15 cellular contexts compared by ENCODE assay signal in genomic region chr12:116982721-116983502, GRCh38.
DNase-seq lines count a peak whose midpoint lies in the region; ATAC-seq and TF ChIP-seq lines count a peak whose summit lies in the region.
"Had no signal": no experiment of that assay in that cellular context is flagged by ENCODE, and none has a peak within 500 bp of the region (broad histone marks: within the 10 kb centered on the region; RNA-seq: fewer than 3 reads in every experiment).

No MANE protein-coding gene starts in this region.

- TF ChIP-seq CTCF in DOHH2 (IDR thresholded peaks at IDR 0.05; ENCODE audit: low read depth, low read length, poor library complexity, severe bottlenecking) = no peak

- H3K4me1 Mint-ChIP-seq in activated T-helper 17 cell treated with anti-CD3 and anti-CD28 coated beads, Interleukin-2, amount 50 U/mL, for 72 hours = no peaks in the 10 kb centered on the region

- DNase-seq in glomerular visceral epithelial cell (ENCODE audit: extremely low spot score) = peak; percentile 65
- no peak for DNase-seq in central memory CD4-positive, alpha-beta T cell
- no peak for DNase-seq in GOT3 (lab: John Stamatoyannopoulos, UW)
- DNase-seq in COLO668 (lab: John Stamatoyannopoulos, UW; ENCODE audit: unreplicated experiment) = no peak
- DNase-seq: activated CD4-positive, alpha-beta T cell treated with anti-CD3 and anti-CD28 coated beads for 1 hour; foreskin keratinocyte; NCI-H1694 treated with DMSO at 0.1 percent for 48 hours; stimulated activated CD4-positive, alpha-beta T cell treated with anti-CD3 and anti-CD28 coated beads, Interleukin-15, amount 100 ng/mL, for 24 hours had no signal

- H4K20me1 ChIP-seq in DOHH2 (ENCODE audit: control insufficient read depth, insufficient read depth, low read depth, low read length) = no peaks in the 10 kb centered on the region

- peaks cover 17% of the 10 kb centered on the region for H3F3A ChIP-seq in DOHH2 (ENCODE audit: control insufficient read depth, insufficient read depth)

- H3K27me3 ChIP-seq in DOHH2 (ENCODE audit: control insufficient read depth, low read length) (no peaks in the 10 kb centered on the region), stomach smooth muscle (ENCODE audit: control insufficient read depth in 1 of 2, insufficient read depth in 2 of 2, low read length in 2 of 2) (no peaks in the 10 kb centered on the region)
- H3K27me3 ChIP-seq: foreskin keratinocyte had no signal

- H3K9me3 ChIP-seq in DOHH2 (ENCODE audit: control insufficient read depth, insufficient read depth, low read length) = no peaks in the 10 kb centered on the region
- no peaks in the 10 kb centered on the region for H3K9me3 ChIP-seq in stomach smooth muscle (ENCODE audit: control insufficient read depth in 2 of 2, low read length in 2 of 2)
- H3K9me3 ChIP-seq: HAP-1 had no signal

- H3K4me2 ChIP-seq in DOHH2 (ENCODE audit: low read length) = peak overlapping the region; percentile 71

- peak overlapping the region; percentile 5 for H3K27ac Mint-ChIP-seq in activated T-helper 17 cell treated with anti-CD3 and anti-CD28 coated beads, Interleukin-2, amount 50 U/mL, for 72 hours
- H3K27ac Mint-ChIP-seq: activated T-helper 1 cell treated with anti-CD3 and anti-CD28 coated beads, Interleukin-12 subunit alpha, Interleukin-12 subunit beta, Interleukin-2, Interleukin-4 antibody, amounts not matched to agents 30 ng/mL and 10 ng/mL and 1 ng/mL, durations not matched to agents 14 hours and 24 hours and 36 hours; IgD-negative memory B cell had no signal

- H3K4me1 ChIP-seq in DOHH2 (ENCODE audit: control insufficient read depth, low read length) (peaks cover 62% of the 10 kb centered on the region), stomach smooth muscle (ENCODE audit: control insufficient read depth, insufficient read depth, low read length) (no peaks in the 10 kb centered on the region)
- H3K4me1 ChIP-seq: foreskin keratinocyte had no signal

- H3K79me2 ChIP-seq in DOHH2 (ENCODE audit: control insufficient read depth, low read length) = peaks cover 66% of the 10 kb centered on the region

- no peak overlapping the region for H3K4me3 Mint-ChIP-seq in activated T-helper 17 cell treated with anti-CD3 and anti-CD28 coated beads, Interleukin-2, amount 50 U/mL, for 72 hours
- H3K4me3 Mint-ChIP-seq: activated T-helper 1 cell treated with anti-CD3 and anti-CD28 coated beads, Interleukin-12 subunit alpha, Interleukin-12 subunit beta, Interleukin-2, Interleukin-4 antibody, amounts not matched to agents 30 ng/mL and 10 ng/mL and 1 ng/mL, durations not matched to agents 14 hours and 24 hours and 36 hours; IgD-negative memory B cell had no signal

- H3K4me3 ChIP-seq in DOHH2 (ENCODE audit: low read length) (peak overlapping the region; percentile 62), stomach smooth muscle (ENCODE audit: low read length in 2 of 2) (peak overlapping the region; percentile 32 to 54)
- H3K4me3 ChIP-seq: HAP-1 had no signal

- H3K36me3 Mint-ChIP-seq in activated T-helper 17 cell treated with anti-CD3 and anti-CD28 coated beads, Interleukin-2, amount 50 U/mL, for 72 hours (ENCODE audit: low read depth) = peaks cover 4% of the 10 kb centered on the region
- H3K36me3 Mint-ChIP-seq: IgD-negative memory B cell had no signal

- peaks cover 37% of the 10 kb centered on the region for H3K36me3 ChIP-seq in DOHH2 (ENCODE audit: control insufficient read depth, low read length)
- H3K36me3 ChIP-seq in stomach smooth muscle (ENCODE audit: control insufficient read depth in 2 of 2, insufficient read depth in 2 of 2, low read length in 2 of 2) = peaks cover 0 to 7% of the 10 kb centered on the region in 2 donors
- H3K36me3 ChIP-seq: HAP-1 had no signal

- H3K9me3 Mint-ChIP-seq in activated T-helper 17 cell treated with anti-CD3 and anti-CD28 coated beads, Interleukin-2, amount 50 U/mL, for 72 hours = no peaks in the 10 kb centered on the region
- H3K9me3 Mint-ChIP-seq: activated T-helper 1 cell treated with anti-CD3 and anti-CD28 coated beads, Interleukin-12 subunit alpha, Interleukin-12 subunit beta, Interleukin-2, Interleukin-4 antibody, amounts not matched to agents 30 ng/mL and 10 ng/mL and 1 ng/mL, durations not matched to agents 14 hours and 24 hours and 36 hours; IgD-negative memory B cell had no signal

- no peak for ATAC-seq in activated T-helper 17 cell treated with anti-CD3 and anti-CD28 coated beads, Interleukin-2, amount 50 U/mL, for 72 hours (replicated peaks)
- no peak for ATAC-seq in GM18519 (IDR thresholded peaks at IDR 0.05; ENCODE audit: low FRiP score, unreplicated experiment)
- ATAC-seq: foreskin keratinocyte had no signal

- no peak overlapping the region for H3K9ac ChIP-seq in stomach smooth muscle (ENCODE audit: low read length in 2 of 2)

- no peaks in the 10 kb centered on the region for H3K9me2 ChIP-seq in DOHH2 (replicated peaks; ENCODE audit: control insufficient read depth, low read length)

- no peaks in the 10 kb centered on the region for H3K27me3 Mint-ChIP-seq in activated T-helper 17 cell treated with anti-CD3 and anti-CD28 coated beads, Interleukin-2, amount 50 U/mL, for 72 hours
- H3K27me3 Mint-ChIP-seq: IgD-negative memory B cell had no signal

- H3K27ac ChIP-seq in DOHH2 (ENCODE audit: low read depth, low read length) (peak overlapping the region; percentile 38), stomach smooth muscle (ENCODE audit: low read length) (peak overlapping the region; percentile 62)
- H3K27ac ChIP-seq: foreskin keratinocyte had no signal
